ENCODE assay signal across 10 cellular contexts in the genomic region with DNA sequence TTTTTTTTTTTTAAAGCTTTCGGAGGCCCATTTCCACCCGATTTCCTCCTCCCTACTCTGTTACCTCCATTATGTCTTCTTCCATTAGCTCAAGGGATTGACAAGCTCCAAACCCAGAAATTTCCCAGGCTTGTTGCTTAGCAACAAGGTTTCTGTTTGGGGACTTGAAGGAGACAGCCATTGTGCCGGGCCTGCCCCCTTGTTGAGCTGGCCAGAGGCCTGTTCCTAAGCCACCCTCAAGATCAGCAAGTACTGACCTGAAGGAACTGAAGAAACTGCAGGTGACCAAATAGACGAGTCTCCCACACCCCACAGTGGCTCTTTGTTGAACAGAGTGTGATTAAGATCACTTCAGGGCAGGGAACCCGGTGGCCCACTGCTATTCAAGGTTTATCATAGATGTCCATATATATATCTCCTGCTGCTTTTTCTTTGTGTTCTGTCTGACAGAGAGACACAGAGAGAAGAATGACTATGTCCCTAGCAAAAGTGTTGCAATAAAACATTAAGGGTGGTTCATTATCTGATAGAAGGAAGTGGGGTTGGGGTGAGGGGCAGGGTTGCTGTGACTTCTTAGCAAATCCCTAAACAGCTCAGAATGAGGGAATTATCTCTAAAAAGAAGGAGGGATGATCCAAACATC.
A peak's percentile ranks its signal among the peaks of the same experiment; 100 is the strongest.
DNase-seq lines count a peak whose midpoint lies in the region; ATAC-seq and TF ChIP-seq lines count a peak whose summit lies in the region.
"Had no signal": no experiment of that assay in that cellular context is flagged by ENCODE, and none has a peak within 500 bp of the region (broad histone marks: within the 10 kb centered on the region; RNA-seq: fewer than 3 reads in every experiment).

No MANE protein-coding gene starts in this region.

- H3K4me3 ChIP-seq in BE2C (ENCODE audit: low read depth, low read length), result no peak overlapping the region
- no peak overlapping the region for H3K4me3 ChIP-seq in lower lobe of right lung
- no peak overlapping the region for H3K4me3 ChIP-seq in stomach

- no peak for TF ChIP-seq EP300 in stomach (IDR thresholded peaks at IDR 0.05)

- H3K4me1 ChIP-seq in BE2C (peaks cover 25% of the 10 kb centered on the region), lower lobe of right lung (peaks cover 29% of the 10 kb centered on the region), stomach (peaks cover 8 to 22% (median 10%) of the 10 kb centered on the region in 4 donors)

- intact Hi-C loops in lower lobe of right lung (cut with DNase I), result no loop called here
- intact Hi-C loops in stomach (cut with DNase I; ENCODE audit: low total_unique reads), result no loop called here

- DNase-seq in BE2C, result peak; percentile 58
- DNase-seq in NCI-H146 (lab: John Stamatoyannopoulos, UW), result peak; percentile 93
- peak; percentile 66 for DNase-seq in astrocyte of the hippocampus (ENCODE audit: low read depth, low spot score)
- DNase-seq in lower lobe of right lung, result no peak
- DNase-seq in activated gamma-delta T cell treated with Interleukin-2 at 50 U/mL for 16 hours, result no peak
- DNase-seq in stomach, result no peak
- DNase-seq: activated naive CD4-positive, alpha-beta T cell treated with anti-CD3 and anti-CD28 coated beads, Interleukin-2, amount 50 U/mL, for 16 hours; CD8-positive, alpha-beta T cell had no signal

- no peak for TF ChIP-seq POLR2A in stomach (IDR thresholded peaks at IDR 0.05)

- 43 to 63% (median 50%) methylated on average over 5 of the region's 5 CpGs for WGBS in stomach, 5 donors

- H3K27ac ChIP-seq in lower lobe of right lung, result peak overlapping the region; percentile 24
- peak overlapping the region in 1 of 5 donors; percentile 12 for H3K27ac ChIP-seq in stomach

- peaks cover 3% of the 10 kb centered on the region; the same call in 1 of the 2 replicates for H3K9me3 ChIP-seq in BE2C
- H3K9me3 ChIP-seq in lower lobe of right lung, result no peaks in the 10 kb centered on the region
- H3K9me3 ChIP-seq in stomach, result no peaks in the 10 kb centered on the region

- H3K36me3 ChIP-seq in BE2C, result peaks cover 21% of the 10 kb centered on the region
- H3K36me3 ChIP-seq in lower lobe of right lung, result no peaks in the 10 kb centered on the region
- H3K36me3 ChIP-seq in stomach, result no peaks in the 10 kb centered on the region

- ATAC-seq in lower lobe of right lung (peak; percentile 75 to 84), GM21447 (IDR thresholded peaks at IDR 0.05; ENCODE audit: unreplicated experiment) (no peak), HG03378 (IDR thresholded peaks at IDR 0.05; ENCODE audit: unreplicated experiment) (no peak)
- ATAC-seq: CD8-positive, alpha-beta T cell had no signal

- H3K27me3 ChIP-seq in BE2C (no peaks in the 10 kb centered on the region), lower lobe of right lung (ENCODE audit: low read depth) (no peaks in the 10 kb centered on the region), stomach (no peaks in the 10 kb centered on the region)

- no peak for TF ChIP-seq CTCF in BE2C (IDR thresholded peaks at IDR 0.05; ENCODE audit: low read depth, low read length)
- TF ChIP-seq CTCF in lower lobe of right lung (IDR thresholded peaks at IDR 0.05), result no peak
- no peak for TF ChIP-seq CTCF in stomach (IDR thresholded peaks at IDR 0.05)

Comparison
In these comparisons a context has a peak if more than half of its experiments do, and no peak if none do; other contexts are left out.
1. DNase-seq: peak in BE2C (single experiment), NCI-H146 (single experiment) and astrocyte of the hippocampus (single experiment); none in lower lobe of right lung (single experiment), activated gamma-delta T cell treated with Interleukin-2 at 50 U/mL for 16 hours (single experiment) and stomach (single experiment).
2. ATAC-seq: peak in lower lobe of right lung (2 of 2); none in GM21447 (single experiment) and HG03378 (single experiment).